1 cellular context compared by ENCODE assay signal in genomic region chr20:32685541-32686529, GRCh38.
TF ChIP-seq lines count a peak whose summit lies in the region.

No MANE protein-coding gene starts in this region.

TF ChIP-seq in HepG2, 621 proteins besides CTCF, POLR2A, EP300 and RAD21 (continued from another document and continues in another):
- TF ChIP-seq SNAPC4 (CRISPR knock-in tag; IDR thresholded peaks at IDR 0.05) (peak; percentile 84; the same call in 1 of the 2 replicates), NONO (IDR thresholded peaks at IDR 0.05) (no peak), NONO (CRISPR knock-in tag; conservative IDR thresholded peaks at IDR 0.05) (peak; percentile 90), MAFK (conservative IDR thresholded peaks at IDR 0.05 in 1 of 2, IDR thresholded peaks at IDR 0.05 in 1 of 2; ENCODE audit: low read length in 2 of 2) (peak; percentile 66 to 78), NFYC (CRISPR knock-in tag; IDR thresholded peaks at IDR 0.05) (peak; percentile 60), CHD4 (IDR thresholded peaks at IDR 0.05; ENCODE audit: borderline replicate concordance, low read length) (no peak; the same call in 1 of the 2 replicates), ZNF274 (CRISPR knock-in tag; IDR thresholded peaks at IDR 0.05) (peak; percentile 96), TAF15 (IDR thresholded peaks at IDR 0.05; ENCODE audit: low read depth, low read length, poor library complexity, severe bottlenecking) (no peak), KLF6 (CRISPR knock-in tag; IDR thresholded peaks at IDR 0.05) (peak; percentile 53; the same call in 1 of the 2 replicates), ZBTB25 (CRISPR knock-in tag; IDR thresholded peaks at IDR 0.05) (peak; percentile 96), ZNF33B (CRISPR knock-in tag; IDR thresholded peaks at IDR 0.05) (peak; percentile 94), REL (CRISPR knock-in tag; conservative IDR thresholded peaks at IDR 0.05) (no peak), ZNF446 (CRISPR knock-in tag; IDR thresholded peaks at IDR 0.05) (no peak), ZNF770 (CRISPR knock-in tag; IDR thresholded peaks at IDR 0.05) (peak; percentile 98), ZNF83 (CRISPR knock-in tag; IDR thresholded peaks at IDR 0.05; ENCODE audit: borderline replicate concordance) (no peak; the same call in 1 of the 2 replicates), GABPB1 (CRISPR knock-in tag; IDR thresholded peaks at IDR 0.05) (peak; percentile 71), ZNF550 (CRISPR knock-in tag; IDR thresholded peaks at IDR 0.05; ENCODE audit: borderline replicate concordance) (0 out of 2 replicates have a peak, but pooled peaks have one; percentile 61), PLSCR1 (CRISPR knock-in tag; IDR thresholded peaks at IDR 0.05; ENCODE audit: borderline replicate concordance) (no peak), ZBTB37 (CRISPR knock-in tag; IDR thresholded peaks at IDR 0.05) (peak; percentile 76), ARNT (IDR thresholded peaks at IDR 0.05) (no peak), ETV6 (CRISPR knock-in tag; conservative IDR thresholded peaks at IDR 0.05) (peak; percentile 49; the same call in 1 of the 2 replicates), SOX13 (IDR thresholded peaks at IDR 0.05) (peak; percentile 87), SOX13 (CRISPR knock-in tag; conservative IDR thresholded peaks at IDR 0.05 in 1 of 2, IDR thresholded peaks at IDR 0.05 in 1 of 2) (peak in 1 of 2 experiments; percentile 93; a peak in 2 of 4 replicates), MBNL3 (CRISPR knock-in tag; conservative IDR thresholded peaks at IDR 0.05) (no peak), ZSCAN25 (CRISPR knock-in tag; IDR thresholded peaks at IDR 0.05) (peak; percentile 80; the same call in 1 of the 2 replicates), MYNN (CRISPR knock-in tag; IDR thresholded peaks at IDR 0.05; ENCODE audit: low read depth) (peak; percentile 25), ZNF24 (IDR thresholded peaks at IDR 0.05) (peak; percentile 87; the same call in 1 of the 2 replicates), ZNF552 (CRISPR knock-in tag; IDR thresholded peaks at IDR 0.05; ENCODE audit: borderline replicate concordance) (no peak; the same call in 1 of the 2 replicates), ZBTB46 (CRISPR knock-in tag; IDR thresholded peaks at IDR 0.05; ENCODE audit: borderline replicate concordance) (no peak), TBL1XR1 (IDR thresholded peaks at IDR 0.05; ENCODE audit: borderline replicate concordance, low read length, partially characterized antibody) (peak; percentile 97), UBTF (CRISPR knock-in tag; IDR thresholded peaks at IDR 0.05) (peak; percentile 83), ZMYM2 (CRISPR knock-in tag; IDR thresholded peaks at IDR 0.05) (peak; percentile 98), ZNF713 (CRISPR knock-in tag; IDR thresholded peaks at IDR 0.05) (no peak), MXD1 (CRISPR knock-in tag; IDR thresholded peaks at IDR 0.05) (0 out of 2 replicates have a peak, but pooled peaks have one; percentile 57), DMTF1 (CRISPR knock-in tag; IDR thresholded peaks at IDR 0.05) (no peak), ZNF282 (IDR thresholded peaks at IDR 0.05; ENCODE audit: partially characterized antibody) (no peak), TERF1 (CRISPR knock-in tag; IDR thresholded peaks at IDR 0.05) (no peak), ZNF136 (CRISPR knock-in tag; IDR thresholded peaks at IDR 0.05; ENCODE audit: low read depth) (peak; percentile 85), TCF12 (IDR thresholded peaks at IDR 0.05) (no peak), TCF12 (CRISPR knock-in tag; IDR thresholded peaks at IDR 0.05) (peak; percentile 82)
